ENCODE assay signal across 21 cellular contexts in genomic region chr4:107901213-107901934, GRCh38.
"Had no signal": no experiment of that assay in that cellular context is flagged by ENCODE, and none has a peak within 500 bp of the region (broad histone marks: within the 10 kb centered on the region; RNA-seq: fewer than 3 reads in every experiment).

No MANE protein-coding gene starts in this region.

- H3K36me3 ChIP-seq: SJCRH30 had no signal

- DNase-seq: activated CD4-positive, alpha-beta T cell treated with anti-CD3 and anti-CD28 coated beads, Interleukin-2, amount 10 ng/mL, durations not matched to agents 24 days and 14 days; activated CD8-positive, alpha-beta T cell treated with anti-CD3 and anti-CD28 coated beads, Interleukin-2, amount 10 ng/mL, durations not matched to agents 7 days and 5 days; activated naive CD4-positive, alpha-beta T cell treated with Interleukin-2 at 50 U/mL for 16 hours; activated naive CD8-positive, alpha-beta T cell treated with anti-CD3 and anti-CD28 coated beads, Interleukin-2, amount 10 ng/mL, durations not matched to agents 7 days and 5 days; activated T-cell treated with anti-CD3 and anti-CD28 coated beads, Interleukin-2, amount 50 U/mL, for 24 hours; body of pancreas; caudate nucleus; dorsolateral prefrontal cortex; foreskin melanocyte; head of caudate nucleus; immature natural killer cell; kidney glomerular epithelial cell; mesendoderm; retina; SJCRH30; stimulated activated CD4-positive, alpha-beta T cell treated with anti-CD3 and anti-CD28 coated beads, Interleukin-4, amount 100 ng/mL, for 4 hours; stimulated activated naive CD4-positive, alpha-beta T cell; tibial artery had no signal

- H3K27ac ChIP-seq: body of pancreas, dorsolateral prefrontal cortex, epithelial cell of prostate, parathyroid adenoma, SJCRH30, tibial artery had no signal

- H3K4me3 ChIP-seq: body of pancreas, dorsolateral prefrontal cortex, SJCRH30, tibial artery had no signal

- H3K27me3 ChIP-seq: body of pancreas, dorsolateral prefrontal cortex, SJCRH30, tibial artery had no signal

- ATAC-seq: activated CD8-positive, alpha-beta T cell treated with anti-CD3 and anti-CD28 coated beads, Interleukin-2, amount 10 ng/mL, durations not matched to agents 7 days and 5 days; body of pancreas; natural killer cell treated with Interleukin-12 subunit alpha and Interleukin-12 subunit beta and Interleukin-15 and Interleukin-18, amount 100 ng/mL, for 72 hours had no signal

- H3K9me3 ChIP-seq: body of pancreas, SJCRH30, tibial artery had no signal

- H3K9ac ChIP-seq: parathyroid adenoma had no signal

- H3K4me1 ChIP-seq: body of pancreas, parathyroid adenoma had no signal
